In the genomic region with DNA sequence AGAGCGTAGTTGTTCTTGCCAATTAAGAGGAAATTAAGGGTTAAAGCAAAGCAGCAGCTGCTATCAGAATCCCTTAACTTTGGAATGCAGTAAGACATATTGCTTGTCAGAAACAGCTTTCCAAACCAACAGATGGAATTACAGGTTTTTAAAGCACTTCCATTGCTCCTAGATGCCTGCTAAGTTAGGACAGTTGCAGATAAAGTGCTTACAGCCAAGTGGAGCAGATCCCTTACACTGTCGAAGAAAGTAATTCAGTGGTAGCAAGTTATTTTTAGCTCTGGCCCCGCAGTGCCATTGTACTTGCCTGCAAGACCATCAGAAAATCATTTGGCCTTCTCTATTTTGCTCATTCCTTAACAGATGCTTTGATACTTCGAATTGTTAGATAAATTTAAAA, we compare ENCODE assay signal across 1 cellular context.
TF ChIP-seq lines count a peak whose summit lies in the region.

No MANE protein-coding gene starts in this region.

TF ChIP-seq in HepG2, 621 proteins besides CTCF, POLR2A, EP300 and RAD21:
- TF ChIP-seq ZNF652 (CRISPR knock-in tag; IDR thresholded peaks at IDR 0.05; ENCODE audit: borderline replicate concordance, low read depth) (peak; percentile 31; the same call in 1 of the 2 replicates), RBFOX2 (IDR thresholded peaks at IDR 0.05; ENCODE audit: low read depth, low read length) (peak; percentile 45; the same call in 1 of the 2 replicates), KLF13 (CRISPR knock-in tag; IDR thresholded peaks at IDR 0.05) (no peak)
